Comparison of ENCODE assay signal across 8 cellular contexts in the genomic region with DNA sequence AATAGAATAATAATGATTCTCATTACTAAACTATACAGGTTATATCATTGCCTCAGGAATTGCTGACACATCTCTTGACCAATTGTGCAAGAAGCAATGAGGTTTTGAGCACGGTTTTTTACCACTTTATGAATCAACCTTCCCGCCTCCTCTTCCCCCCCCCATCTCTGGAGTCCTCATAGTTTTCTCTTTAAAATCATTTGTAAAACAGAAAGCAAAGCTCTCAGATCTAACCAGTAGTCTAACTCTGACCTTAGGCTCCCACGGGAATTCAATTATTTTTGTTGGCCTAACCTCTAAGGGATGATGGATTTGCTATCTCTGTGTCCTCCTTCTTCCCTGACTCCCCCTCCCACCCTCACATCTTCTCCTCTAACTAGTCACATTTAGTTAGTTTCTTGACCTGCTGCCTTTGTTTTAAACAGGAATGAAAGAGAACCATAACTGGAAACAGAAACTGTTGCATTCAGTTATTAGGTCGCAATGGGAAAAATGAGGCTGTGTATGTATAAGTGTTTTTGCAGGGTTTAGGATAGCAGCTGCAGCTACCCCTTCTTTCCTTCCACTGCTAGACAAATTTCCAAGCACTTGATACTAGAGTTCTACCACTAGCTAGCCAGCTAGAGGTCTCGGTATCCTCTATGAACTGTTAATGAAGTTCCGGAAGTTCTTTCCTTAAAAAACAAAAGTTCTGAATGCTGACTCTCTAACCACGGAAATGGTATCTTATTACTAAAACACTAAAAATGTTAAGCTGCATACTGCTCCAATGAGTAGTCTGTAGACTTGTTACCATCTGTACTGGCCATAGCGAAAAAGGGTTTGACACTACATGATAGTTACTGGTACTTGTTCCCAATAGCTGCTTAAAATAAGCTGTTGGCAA.
DNase-seq lines count a peak whose midpoint lies in the region; ATAC-seq and TF ChIP-seq lines count a peak whose summit lies in the region.

No MANE protein-coding gene starts in this region.

- intact Hi-C loops in dorsolateral prefrontal cortex (cut with DNase I), result loop anchor here in 1 of 2 donors (10.0 kb wide), 1 partner anchor 123 kb away; no protein-coding TSS in a partner anchor

- H3K4me3 ChIP-seq in fibroblast of the aortic adventitia (ENCODE audit: low read depth, low read length) (peak overlapping the region; percentile 65), dorsolateral prefrontal cortex (peak overlapping the region in 2 of 59 donors; percentile 10 to 12)

- peak; percentile 27 to 30 for DNase-seq in activated CD4-positive, alpha-beta T cell treated with anti-CD3 and anti-CD28 coated beads, Interleukin-2, amount 50 U/mL, for 4 hours
- peak; percentile 93 for DNase-seq in fibroblast of the aortic adventitia (ENCODE audit: low read depth)
- peak; percentile 57 for DNase-seq in stimulated activated CD4-positive, alpha-beta T cell treated with anti-CD3 and anti-CD28 coated beads, Interleukin-1b, Interleukin-23, amount 100 ng/mL, for 48 hours
- DNase-seq in dorsolateral prefrontal cortex, result no peak
- DNase-seq in COR-L47 (lab: John Stamatoyannopoulos, UW), result no peak
- DNase-seq in HuH-7.5 (ENCODE audit: low spot score), result no peak

- no peaks in the 10 kb centered on the region for H3K27me3 ChIP-seq in dorsolateral prefrontal cortex

- ATAC-seq in GM19025 (IDR thresholded peaks at IDR 0.05; ENCODE audit: low read depth, unreplicated experiment) (peak; percentile 73), HG03354 (IDR thresholded peaks at IDR 0.05; ENCODE audit: poor library complexity, severe bottlenecking, unreplicated experiment) (peak; percentile 76)

- H3K27ac ChIP-seq in dorsolateral prefrontal cortex, result peak overlapping the region in 7 of 59 donors; percentile 2 to 45 (median 16)

- TF ChIP-seq CTCF in fibroblast of the aortic adventitia (IDR thresholded peaks at IDR 0.05; ENCODE audit: insufficient read depth, low read length) (no peak), dorsolateral prefrontal cortex (IDR thresholded peaks at IDR 0.05 in 54 of 56, conservative IDR thresholded peaks at IDR 0.05 in 2 of 56; ENCODE audit: low read depth in 1 of 56, partially characterized antibody in 56 of 56) (no peak)

Comparison
In these comparisons a context has a peak if more than half of its experiments do, and no peak if none do; other contexts are left out.
1. DNase-seq: peak in activated CD4-positive, alpha-beta T cell treated with anti-CD3 and anti-CD28 coated beads, Interleukin-2, amount 50 U/mL, for 4 hours (2 of 2), fibroblast of the aortic adventitia (single experiment) and stimulated activated CD4-positive, alpha-beta T cell treated with anti-CD3 and anti-CD28 coated beads, Interleukin-1b, Interleukin-23, amount 100 ng/mL, for 48 hours (single experiment); none in dorsolateral prefrontal cortex (0 of 10), COR-L47 (single experiment) and HuH-7.5 (single experiment).